1 cellular context compared by ENCODE assay signal in the genomic region with DNA sequence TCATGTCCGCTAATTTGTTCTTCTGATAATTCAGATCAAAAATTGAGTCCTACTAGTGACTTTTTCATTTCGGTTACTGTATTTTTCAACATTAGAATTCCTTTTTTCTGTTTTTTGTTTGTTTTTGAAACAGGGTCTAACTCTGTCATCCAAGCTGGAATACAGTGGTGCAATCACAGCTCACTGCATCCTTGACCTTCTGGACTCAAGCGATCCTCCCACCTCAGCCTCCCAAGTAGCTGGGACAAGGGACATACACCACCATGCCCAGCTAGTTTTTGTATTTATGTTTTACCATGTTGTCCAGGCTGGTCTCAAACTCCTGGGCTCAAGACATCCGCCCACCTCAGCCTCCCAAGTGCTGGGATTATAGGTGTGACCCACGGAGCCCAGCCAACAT.
TF ChIP-seq lines count a peak whose summit lies in the region.

No MANE protein-coding gene starts in this region.

TF ChIP-seq in HepG2, 621 proteins besides CTCF, POLR2A, EP300 and RAD21 (continued from another document and continues in another):
- TF ChIP-seq NCOR1 (IDR thresholded peaks at IDR 0.05; ENCODE audit: borderline replicate concordance, low read length): peak; percentile 31; the same call in 1 of the 2 replicates
- no peak for TF ChIP-seq ZNF883 (CRISPR knock-in tag; IDR thresholded peaks at IDR 0.05; ENCODE audit: not compliant biosample characterization)
- no peak; the same call in 1 of the 2 replicates for TF ChIP-seq NR2F6 (IDR thresholded peaks at IDR 0.05)
- peak; percentile 52; the same call in 1 of the 2 replicates for TF ChIP-seq NR2F6 (CRISPR knock-in tag; IDR thresholded peaks at IDR 0.05)
- no peak for TF ChIP-seq ZNF709 (CRISPR knock-in tag; IDR thresholded peaks at IDR 0.05)
- no peak for TF ChIP-seq ZFX (CRISPR knock-in tag; IDR thresholded peaks at IDR 0.05; ENCODE audit: low read depth)
- TF ChIP-seq ASH2L (IDR thresholded peaks at IDR 0.05; ENCODE audit: insufficient read length, low read depth, low read length): no peak
- TF ChIP-seq ZNF670 (CRISPR knock-in tag; IDR thresholded peaks at IDR 0.05; ENCODE audit: borderline replicate concordance): no peak
- TF ChIP-seq, protein P1, sequence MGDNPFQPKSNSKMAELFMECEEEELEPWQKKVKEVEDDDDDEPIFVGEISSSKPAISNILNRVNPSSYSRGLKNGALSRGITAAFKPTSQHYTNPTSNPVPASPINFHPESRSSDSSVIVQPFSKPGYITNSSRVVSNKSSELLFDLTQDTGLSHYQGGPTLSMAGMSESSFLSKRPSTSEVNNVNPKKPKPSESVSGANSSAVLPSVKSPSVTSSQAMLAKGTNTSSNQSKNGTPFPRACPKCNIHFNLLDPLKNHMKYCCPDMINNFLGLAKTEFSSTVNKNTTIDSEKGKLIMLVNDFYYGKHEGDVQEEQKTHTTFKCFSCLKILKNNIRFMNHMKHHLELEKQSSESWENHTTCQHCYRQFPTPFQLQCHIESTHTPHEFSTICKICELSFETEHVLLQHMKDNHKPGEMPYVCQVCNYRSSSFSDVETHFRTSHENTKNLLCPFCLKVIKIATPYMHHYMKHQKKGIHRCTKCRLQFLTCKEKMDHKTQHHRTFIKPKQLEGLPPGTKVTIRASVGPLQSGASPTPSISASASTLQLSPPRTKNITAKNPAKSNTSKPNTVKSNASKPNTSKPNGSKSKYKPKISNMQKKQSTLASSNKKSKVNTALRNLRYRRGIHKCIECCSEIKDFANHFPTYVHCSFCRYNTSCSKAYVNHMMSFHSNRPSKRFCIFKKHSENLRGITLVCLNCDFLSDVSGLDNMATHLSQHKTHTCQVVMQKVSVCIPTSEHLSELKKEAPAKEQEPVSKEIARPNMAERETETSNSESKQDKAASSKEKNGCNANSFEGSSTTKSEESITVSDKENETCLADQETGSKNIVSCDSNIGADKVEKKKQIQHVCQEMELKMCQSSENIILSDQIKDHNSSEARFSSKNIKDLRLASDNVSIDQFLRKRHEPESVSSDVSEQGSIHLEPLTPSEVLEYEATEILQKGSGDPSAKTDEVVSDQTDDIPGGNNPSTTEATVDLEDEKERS (CRISPR knock-in tag; IDR thresholded peaks at IDR 0.05): no peak
- TF ChIP-seq, protein P2, sequence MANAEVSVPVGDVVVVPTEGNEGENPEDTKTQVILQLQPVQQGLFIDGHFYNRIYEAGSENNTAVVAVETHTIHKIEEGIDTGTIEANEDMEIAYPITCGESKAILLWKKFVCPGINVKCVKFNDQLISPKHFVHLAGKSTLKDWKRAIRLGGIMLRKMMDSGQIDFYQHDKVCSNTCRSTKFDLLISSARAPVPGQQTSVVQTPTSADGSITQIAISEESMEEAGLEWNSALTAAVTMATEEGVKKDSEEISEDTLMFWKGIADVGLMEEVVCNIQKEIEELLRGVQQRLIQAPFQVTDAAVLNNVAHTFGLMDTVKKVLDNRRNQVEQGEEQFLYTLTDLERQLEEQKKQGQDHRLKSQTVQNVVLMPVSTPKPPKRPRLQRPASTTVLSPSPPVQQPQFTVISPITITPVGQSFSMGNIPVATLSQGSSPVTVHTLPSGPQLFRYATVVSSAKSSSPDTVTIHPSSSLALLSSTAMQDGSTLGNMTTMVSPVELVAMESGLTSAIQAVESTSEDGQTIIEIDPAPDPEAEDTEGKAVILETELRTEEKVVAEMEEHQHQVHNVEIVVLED (CRISPR knock-in tag; IDR thresholded peaks at IDR 0.05; ENCODE audit: borderline replicate concordance): no peak
- TF ChIP-seq MEIS1 (CRISPR knock-in tag; IDR thresholded peaks at IDR 0.05; ENCODE audit: borderline replicate concordance): no peak
- peak; percentile 80 for TF ChIP-seq CEBPG (CRISPR knock-in tag; IDR thresholded peaks at IDR 0.05)
- no peak for TF ChIP-seq ZSCAN25 (CRISPR knock-in tag; IDR thresholded peaks at IDR 0.05)
- TF ChIP-seq ZNF619 (CRISPR knock-in tag; IDR thresholded peaks at IDR 0.05): no peak
- no peak for TF ChIP-seq ZXDC (CRISPR knock-in tag; IDR thresholded peaks at IDR 0.05)
- no peak for TF ChIP-seq SNAPC2 (CRISPR knock-in tag; IDR thresholded peaks at IDR 0.05)
- no peak for TF ChIP-seq HOMEZ (CRISPR knock-in tag; IDR thresholded peaks at IDR 0.05; ENCODE audit: low read depth)
- no peak for TF ChIP-seq SNRNP70 (IDR thresholded peaks at IDR 0.05; ENCODE audit: low read depth, low read length)
- TF ChIP-seq SAP130 (CRISPR knock-in tag; IDR thresholded peaks at IDR 0.05; ENCODE audit: low read depth): no peak; the same call in 1 of the 2 replicates
- TF ChIP-seq ZNF816 (CRISPR knock-in tag; IDR thresholded peaks at IDR 0.05; ENCODE audit: borderline replicate concordance): no peak
- TF ChIP-seq NONO (IDR thresholded peaks at IDR 0.05): no peak
- no peak for TF ChIP-seq NONO (CRISPR knock-in tag; conservative IDR thresholded peaks at IDR 0.05)
- TF ChIP-seq BORCS8-MEF2B (CRISPR knock-in tag; IDR thresholded peaks at IDR 0.05): no peak
- 0 out of 2 replicates have a peak, but pooled peaks have one; percentile 34 for TF ChIP-seq HOXA3 (CRISPR knock-in tag; IDR thresholded peaks at IDR 0.05)
- no peak for TF ChIP-seq SOX13 (IDR thresholded peaks at IDR 0.05)
- TF ChIP-seq SOX13 (CRISPR knock-in tag; conservative IDR thresholded peaks at IDR 0.05 in 1 of 2, IDR thresholded peaks at IDR 0.05 in 1 of 2): no peak
- no peak for TF ChIP-seq ZFP1 (CRISPR knock-in tag; IDR thresholded peaks at IDR 0.05)
- TF ChIP-seq KLF11 (CRISPR knock-in tag; IDR thresholded peaks at IDR 0.05): no peak
- TF ChIP-seq ZNF17 (CRISPR knock-in tag; IDR thresholded peaks at IDR 0.05): no peak
- no peak for TF ChIP-seq FOXM1 (CRISPR knock-in tag; IDR thresholded peaks at IDR 0.05)
- TF ChIP-seq KAT2B (IDR thresholded peaks at IDR 0.05; ENCODE audit: borderline replicate concordance, low read depth, low read length): no peak
- no peak for TF ChIP-seq NR2F2 (IDR thresholded peaks at IDR 0.05; ENCODE audit: borderline replicate concordance, low read depth)
- TF ChIP-seq ZNF644 (CRISPR knock-in tag; IDR thresholded peaks at IDR 0.05; ENCODE audit: low read depth): 0 out of 2 replicates have a peak, but pooled peaks have one; percentile 53
- no peak for TF ChIP-seq STAG1 (CRISPR knock-in tag; IDR thresholded peaks at IDR 0.05)
- TF ChIP-seq FOXA3 (CRISPR knock-in tag; IDR thresholded peaks at IDR 0.05): peak; percentile 25; the same call in 1 of the 2 replicates
- TF ChIP-seq ZKSCAN5 (CRISPR knock-in tag; IDR thresholded peaks at IDR 0.05): no peak
- no peak for TF ChIP-seq ZNF329 (CRISPR knock-in tag; IDR thresholded peaks at IDR 0.05; ENCODE audit: low read depth)
- no peak for TF ChIP-seq ZFP62 (CRISPR knock-in tag; IDR thresholded peaks at IDR 0.05)
- no peak for TF ChIP-seq ZNF672 (CRISPR knock-in tag; IDR thresholded peaks at IDR 0.05)
- TF ChIP-seq ZNF770 (CRISPR knock-in tag; IDR thresholded peaks at IDR 0.05): peak; percentile 99
- TF ChIP-seq, protein P3, sequence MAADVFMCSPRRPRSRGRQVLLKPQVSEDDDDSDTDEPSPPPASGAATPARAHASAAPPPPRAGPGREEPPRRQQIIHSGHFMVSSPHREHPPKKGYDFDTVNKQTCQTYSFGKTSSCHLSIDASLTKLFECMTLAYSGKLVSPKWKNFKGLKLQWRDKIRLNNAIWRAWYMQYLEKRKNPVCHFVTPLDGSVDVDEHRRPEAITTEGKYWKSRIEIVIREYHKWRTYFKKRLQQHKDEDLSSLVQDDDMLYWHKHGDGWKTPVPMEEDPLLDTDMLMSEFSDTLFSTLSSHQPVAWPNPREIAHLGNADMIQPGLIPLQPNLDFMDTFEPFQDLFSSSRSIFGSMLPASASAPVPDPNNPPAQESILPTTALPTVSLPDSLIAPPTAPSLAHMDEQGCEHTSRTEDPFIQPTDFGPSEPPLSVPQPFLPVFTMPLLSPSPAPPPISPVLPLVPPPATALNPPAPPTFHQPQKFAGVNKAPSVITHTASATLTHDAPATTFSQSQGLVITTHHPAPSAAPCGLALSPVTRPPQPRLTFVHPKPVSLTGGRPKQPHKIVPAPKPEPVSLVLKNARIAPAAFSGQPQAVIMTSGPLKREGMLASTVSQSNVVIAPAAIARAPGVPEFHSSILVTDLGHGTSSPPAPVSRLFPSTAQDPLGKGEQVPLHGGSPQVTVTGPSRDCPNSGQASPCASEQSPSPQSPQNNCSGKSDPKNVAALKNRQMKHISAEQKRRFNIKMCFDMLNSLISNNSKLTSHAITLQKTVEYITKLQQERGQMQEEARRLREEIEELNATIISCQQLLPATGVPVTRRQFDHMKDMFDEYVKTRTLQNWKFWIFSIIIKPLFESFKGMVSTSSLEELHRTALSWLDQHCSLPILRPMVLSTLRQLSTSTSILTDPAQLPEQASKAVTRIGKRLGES (CRISPR knock-in tag; IDR thresholded peaks at IDR 0.05; ENCODE audit: borderline replicate concordance): no peak
- TF ChIP-seq, protein P4, sequence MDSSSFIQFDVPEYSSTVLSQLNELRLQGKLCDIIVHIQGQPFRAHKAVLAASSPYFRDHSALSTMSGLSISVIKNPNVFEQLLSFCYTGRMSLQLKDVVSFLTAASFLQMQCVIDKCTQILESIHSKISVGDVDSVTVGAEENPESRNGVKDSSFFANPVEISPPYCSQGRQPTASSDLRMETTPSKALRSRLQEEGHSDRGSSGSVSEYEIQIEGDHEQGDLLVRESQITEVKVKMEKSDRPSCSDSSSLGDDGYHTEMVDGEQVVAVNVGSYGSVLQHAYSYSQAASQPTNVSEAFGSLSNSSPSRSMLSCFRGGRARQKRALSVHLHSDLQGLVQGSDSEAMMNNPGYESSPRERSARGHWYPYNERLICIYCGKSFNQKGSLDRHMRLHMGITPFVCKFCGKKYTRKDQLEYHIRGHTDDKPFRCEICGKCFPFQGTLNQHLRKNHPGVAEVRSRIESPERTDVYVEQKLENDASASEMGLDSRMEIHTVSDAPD (CRISPR knock-in tag; IDR thresholded peaks at IDR 0.05): no peak
- TF ChIP-seq HNRNPUL1 (IDR thresholded peaks at IDR 0.05; ENCODE audit: low read depth, low read length): no peak
- no peak for TF ChIP-seq GZF1 (CRISPR knock-in tag; IDR thresholded peaks at IDR 0.05)
- no peak for TF ChIP-seq IKZF5 (CRISPR knock-in tag; IDR thresholded peaks at IDR 0.05)
- TF ChIP-seq, protein P5, sequence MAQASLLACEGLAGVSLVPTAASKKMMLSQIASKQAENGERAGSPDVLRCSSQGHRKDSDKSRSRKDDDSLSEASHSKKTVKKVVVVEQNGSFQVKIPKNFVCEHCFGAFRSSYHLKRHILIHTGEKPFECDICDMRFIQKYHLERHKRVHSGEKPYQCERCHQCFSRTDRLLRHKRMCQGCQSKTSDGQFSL (CRISPR knock-in tag; IDR thresholded peaks at IDR 0.05): no peak
- no peak for TF ChIP-seq ZNF724P (CRISPR knock-in tag; IDR thresholded peaks at IDR 0.05; ENCODE audit: borderline replicate concordance)
- TF ChIP-seq HNF4G (IDR thresholded peaks at IDR 0.05; ENCODE audit: borderline replicate concordance, low read depth, low read length): 0 out of 2 replicates have a peak, but pooled peaks have one; percentile 19
- no peak for TF ChIP-seq HNF4G (CRISPR knock-in tag; IDR thresholded peaks at IDR 0.05; ENCODE audit: borderline replicate concordance, low read depth)
- no peak for TF ChIP-seq ZNF501 (CRISPR knock-in tag; IDR thresholded peaks at IDR 0.05)
- TF ChIP-seq CC2D1A (CRISPR knock-in tag; IDR thresholded peaks at IDR 0.05): no peak
- no peak for TF ChIP-seq ZNF703 (CRISPR knock-in tag; IDR thresholded peaks at IDR 0.05; ENCODE audit: borderline replicate concordance)
